In the genomic region with DNA sequence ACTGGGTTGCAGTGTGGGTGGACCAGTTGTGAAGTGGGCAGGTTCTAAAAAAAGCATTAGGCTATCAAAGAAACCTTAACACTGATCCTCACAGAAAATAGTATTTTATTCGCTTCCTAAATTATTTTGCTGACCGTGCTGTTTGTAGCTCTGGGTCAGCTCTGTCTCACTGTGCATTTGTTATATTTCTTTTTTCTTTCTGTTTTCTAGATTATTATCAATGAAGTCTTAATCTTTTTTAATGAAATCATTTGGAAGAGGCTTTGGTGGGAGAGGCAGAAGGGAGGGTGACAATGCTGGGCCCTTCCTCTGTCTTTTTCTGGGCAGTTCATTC, we compare ENCODE assay signal across 1 cellular context.
TF ChIP-seq lines count a peak whose summit lies in the region.

No MANE protein-coding gene starts in this region.

TF ChIP-seq in IMR-90, 13 proteins besides CTCF, POLR2A, EP300 and RAD21 (continued from another document):
- TF ChIP-seq, protein P1, sequence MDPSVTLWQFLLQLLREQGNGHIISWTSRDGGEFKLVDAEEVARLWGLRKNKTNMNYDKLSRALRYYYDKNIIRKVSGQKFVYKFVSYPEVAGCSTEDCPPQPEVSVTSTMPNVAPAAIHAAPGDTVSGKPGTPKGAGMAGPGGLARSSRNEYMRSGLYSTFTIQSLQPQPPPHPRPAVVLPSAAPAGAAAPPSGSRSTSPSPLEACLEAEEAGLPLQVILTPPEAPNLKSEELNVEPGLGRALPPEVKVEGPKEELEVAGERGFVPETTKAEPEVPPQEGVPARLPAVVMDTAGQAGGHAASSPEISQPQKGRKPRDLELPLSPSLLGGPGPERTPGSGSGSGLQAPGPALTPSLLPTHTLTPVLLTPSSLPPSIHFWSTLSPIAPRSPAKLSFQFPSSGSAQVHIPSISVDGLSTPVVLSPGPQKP (IDR thresholded peaks at IDR 0.05; ENCODE audit: borderline replicate concordance, low read depth, low read length) = no peak
- TF ChIP-seq BHLHE40 (IDR thresholded peaks at IDR 0.05; ENCODE audit: low read depth, low read length) (no peak), RFX5 (IDR thresholded peaks at IDR 0.05; ENCODE audit: low read depth, low read length) (no peak)
- TF ChIP-seq, protein P2, sequence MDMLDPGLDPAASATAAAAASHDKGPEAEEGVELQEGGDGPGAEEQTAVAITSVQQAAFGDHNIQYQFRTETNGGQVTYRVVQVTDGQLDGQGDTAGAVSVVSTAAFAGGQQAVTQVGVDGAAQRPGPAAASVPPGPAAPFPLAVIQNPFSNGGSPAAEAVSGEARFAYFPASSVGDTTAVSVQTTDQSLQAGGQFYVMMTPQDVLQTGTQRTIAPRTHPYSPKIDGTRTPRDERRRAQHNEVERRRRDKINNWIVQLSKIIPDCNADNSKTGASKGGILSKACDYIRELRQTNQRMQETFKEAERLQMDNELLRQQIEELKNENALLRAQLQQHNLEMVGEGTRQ (IDR thresholded peaks at IDR 0.05; ENCODE audit: low read depth, low read length) = no peak
